8 cellular contexts compared by ENCODE assay signal in genomic region chr16:75494184-75494583, GRCh38. TPM values are rescaled to one million over a fixed set of nuclear protein-coding genes. Genes with fewer than 3 reads are reported as not detected.
DNase-seq lines count a peak whose midpoint lies in the region; ATAC-seq and TF ChIP-seq lines count a peak whose summit lies in the region.

No MANE protein-coding gene starts in this region.

- TF ChIP-seq EP300 in upper lobe of left lung (IDR thresholded peaks at IDR 0.05): no peak

- TF ChIP-seq CTCF in Caco-2 (IDR thresholded peaks at IDR 0.05; ENCODE audit: insufficient read depth in 1 of 2, low read depth in 1 of 2, low read length in 1 of 2, severe bottlenecking in 1 of 2, unreplicated experiment in 1 of 2) (no peak), fibroblast of mammary gland (conservative IDR thresholded peaks at IDR 0.05; ENCODE audit: control insufficient read depth, insufficient read depth, low read depth, low read length) (no peak), osteocyte (IDR thresholded peaks at IDR 0.05) (no peak), upper lobe of left lung (IDR thresholded peaks at IDR 0.05) (no peak)

- CTCF ChIA-PET in Caco-2 (lab: Charles Lee) (interaction anchor here (1.4 to 2.2 kb wide), 3 partner anchors 23 to 61 kb away, joined by 3 to 17 read pairs (median 4); partner anchors contain the start of genes CFDP1 and TMEM170A), T-cell (lab: Charles Lee) (interaction anchor here in 1 of 2 donors (0.6 to 1.0 kb wide), 2 partner anchors 23 to 150 kb away, joined by 3 read pairs; no protein-coding TSS in a partner anchor)

- ATAC-seq in T-cell (replicated peaks in 1 of 4): no peak
- no peak for ATAC-seq in HG03108 (IDR thresholded peaks at IDR 0.05; ENCODE audit: unreplicated experiment)
- ATAC-seq in upper lobe of left lung (ENCODE audit: low FRiP score in 2 of 2): no peak
- ATAC-seq in GM21786 (IDR thresholded peaks at IDR 0.05; ENCODE audit: unreplicated experiment): no peak

- POLR2A ChIA-PET in Caco-2 (lab: Charles Lee) (no interaction called here), T-cell (lab: Charles Lee) (interaction anchor here in 1 of 2 donors (0.5 kb wide), 1 partner anchor 889 kb away, joined by 3 read pairs; no protein-coding TSS in a partner anchor)

- H3K27me3 ChIP-seq in Caco-2 (replicated peaks; ENCODE audit: control insufficient read depth, insufficient read depth, low read length) (no peaks in the 10 kb centered on the region), upper lobe of left lung (peaks cover 0 to 7% (median 0%) of the 10 kb centered on the region in 4 donors)

- 47 to 63% methylated on average over 3 to 5 of the region's 5 CpGs for WGBS in upper lobe of left lung, 2 donors

- no peak for TF ChIP-seq POLR2A in upper lobe of left lung (IDR thresholded peaks at IDR 0.05)

- no peak for DNase-seq in Caco-2
- no peak for DNase-seq in T-cell
- no peak for DNase-seq in fibroblast of mammary gland (ENCODE audit: low read depth)
- DNase-seq in osteocyte (ENCODE audit: extremely low spot score, unreplicated experiment): no peak
- no peak for DNase-seq in stimulated activated CD4-positive, alpha-beta T cell treated with anti-CD3 and anti-CD28 coated beads, Interleukin-1b, Interleukin-23, amount 100 ng/mL, for 48 hours
- DNase-seq in upper lobe of left lung: no peak

- no peak overlapping the region for H3K27ac ChIP-seq in upper lobe of left lung

- intact Hi-C loops in Caco-2 (cut with micrococcal nuclease; ENCODE audit: unreplicated experiment): no loop called here

- peak overlapping the region; percentile 94 for H3K4me3 Mint-ChIP-seq in Caco-2 (ENCODE audit: unreplicated experiment)
- peak overlapping the region; percentile 55 to 77 (median 57) for H3K4me3 Mint-ChIP-seq in T-cell
- H3K4me3 Mint-ChIP-seq in osteocyte (ENCODE audit: unreplicated experiment): peak overlapping the region; percentile 79

- H3K9me3 ChIP-seq in Caco-2 (no peaks in the 10 kb centered on the region), upper lobe of left lung (no peaks in the 10 kb centered on the region)

- H3K27me3 Mint-ChIP-seq in Caco-2 (ENCODE audit: insufficient read depth, unreplicated experiment): no peaks in the 10 kb centered on the region
- peaks cover 22 to 37% of the 10 kb centered on the region in 2 donors for H3K27me3 Mint-ChIP-seq in T-cell
- H3K27me3 Mint-ChIP-seq in osteocyte (ENCODE audit: unreplicated experiment): peaks cover 13% of the 10 kb centered on the region

- H3K4me1 ChIP-seq in Caco-2 (no peaks in the 10 kb centered on the region), upper lobe of left lung (peaks cover 11 to 14% (median 13%) of the 10 kb centered on the region in 4 donors)

- H3K27ac Mint-ChIP-seq in Caco-2 (ENCODE audit: unreplicated experiment) (peak overlapping the region; percentile 65), T-cell (no peak overlapping the region), osteocyte (ENCODE audit: unreplicated experiment) (no peak overlapping the region)

- H3K4me3 ChIP-seq in Caco-2 (ENCODE audit: low read depth, low read length) (peak overlapping the region; percentile 49), fibroblast of mammary gland (ENCODE audit: control insufficient read depth, low read depth, low read length) (peak overlapping the region; percentile 54), upper lobe of left lung (peak overlapping the region in 2 of 4 donors; percentile 23 to 43)

- H3K36me3 Mint-ChIP-seq in Caco-2 (ENCODE audit: insufficient read depth, unreplicated experiment): no peaks in the 10 kb centered on the region
- no peaks in the 10 kb centered on the region for H3K36me3 Mint-ChIP-seq in T-cell
- no peaks in the 10 kb centered on the region for H3K36me3 Mint-ChIP-seq in osteocyte (ENCODE audit: unreplicated experiment)

- H3K36me3 ChIP-seq in Caco-2 (ENCODE audit: control insufficient read depth, insufficient read depth, low read length) (no peaks in the 10 kb centered on the region), upper lobe of left lung (no peaks in the 10 kb centered on the region)

- no TSS peak for BruUV-seq in Caco-2 (replicated peaks; lab: Mats Ljungman, UMichigan)

- peaks cover 6% of the 10 kb centered on the region for H3K4me1 Mint-ChIP-seq in Caco-2 (ENCODE audit: low read depth, unreplicated experiment)
- H3K4me1 Mint-ChIP-seq in T-cell: peaks cover 6 to 10% (median 7%) of the 10 kb centered on the region in 3 donors
- H3K4me1 Mint-ChIP-seq in osteocyte (ENCODE audit: unreplicated experiment): peaks cover 7% of the 10 kb centered on the region

- H3K9me3 Mint-ChIP-seq in Caco-2 (ENCODE audit: unreplicated experiment): no peaks in the 10 kb centered on the region
- no peaks in the 10 kb centered on the region for H3K9me3 Mint-ChIP-seq in T-cell
- H3K9me3 Mint-ChIP-seq in osteocyte (ENCODE audit: unreplicated experiment): no peaks in the 10 kb centered on the region

RNA-seq across cellular contexts. Expression of gene CHST6, which starts 1.1 kb away (rescaled TPM):
- total RNA-seq in Caco-2 (2022): 1.1 and 1.3 TPM in 2 replicates
- under 1 TPM in 2 of 5 donors, not detected in 3; 0.15 to 0.16 TPM for total RNA-seq in T-cell
- 0.43 and 0.55 TPM in 2 replicates for total RNA-seq in osteocyte
- 10 to 100 TPM in 1 of 6 donors, 1 to 10 TPM in 4, under 1 TPM in 1; 0.11 to 11.6 (median 2.2) TPM for total RNA-seq in upper lobe of left lung

RNA-seq across cellular contexts. Expression of gene TMEM170A, which starts 29.7 kb away (rescaled TPM):
- total RNA-seq in Caco-2 (2022) (57.4 and 63.6 TPM in 2 replicates), T-cell (10 to 100 TPM; 37.7 to 45.8 (median 41.9) TPM), osteocyte (13.9 and 15.2 TPM in 2 replicates), upper lobe of left lung (10 to 100 TPM; 11.5 to 31.6 (median 25.5) TPM)

RNA-seq across cellular contexts. Expression of gene CHST5, which starts 41.7 kb away (rescaled TPM):
- 0.11 TPM in 1 of 2 replicates, not detected in the other for total RNA-seq in Caco-2 (2022)
- total RNA-seq in T-cell: under 1 TPM in 1 of 5 donors, not detected in 4; 0.09 TPM
- total RNA-seq in osteocyte: 0.27 TPM in 1 of 2 replicates, not detected in the other
- 1 to 10 TPM in 1 of 6 donors, under 1 TPM in 2, not detected in 3; 0.11 to 1.7 (median 0.51) TPM for total RNA-seq in upper lobe of left lung
